ENCODE assay signal across 7 cellular contexts in genomic region chr6:7572213-7572943, GRCh38.
"Had no signal": no experiment of that assay in that cellular context is flagged by ENCODE, and none has a peak within 500 bp of the region (broad histone marks: within the 10 kb centered on the region; RNA-seq: fewer than 3 reads in every experiment).

No MANE protein-coding gene starts in this region.

- H3K4me1 Mint-ChIP-seq: GM23338, H9 had no signal

- H2AFZ ChIP-seq: GM23338 had no signal

- ATAC-seq: GM23338 had no signal

- H3K27ac Mint-ChIP-seq: GM23338, H9 had no signal

- H3K4me2 ChIP-seq: GM23338 had no signal

- FAIRE-seq: H1, H54 had no signal

- H3K4me3 ChIP-seq: GM23338 had no signal

- DNase-seq: H9, HCEC 1CT, IMR-90, KBM-7 had no signal

- H3K9me3 Mint-ChIP-seq: GM23338, H9 had no signal

- H3K4me3 Mint-ChIP-seq: GM23338, H9 had no signal
